In the genomic region with DNA sequence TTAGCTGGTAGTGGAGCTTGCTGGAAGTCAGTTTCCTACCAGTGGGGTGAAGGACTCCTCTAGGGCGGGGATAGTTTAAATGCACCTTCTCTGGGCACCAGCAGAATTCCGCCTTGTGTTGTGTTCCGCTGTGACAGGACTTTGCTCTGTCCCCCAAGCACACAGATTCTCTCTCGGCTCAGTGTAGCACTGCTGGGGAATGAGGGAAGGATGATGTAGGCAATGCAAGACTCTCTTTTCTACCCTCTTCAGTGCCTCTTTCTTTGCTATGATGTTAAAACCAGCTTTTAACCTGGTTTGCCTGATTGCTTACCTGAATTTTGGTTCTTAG, we compare ENCODE assay signal across 27 cellular contexts.
"Had no signal": no experiment of that assay in that cellular context is flagged by ENCODE, and none has a peak within 500 bp of the region (broad histone marks: within the 10 kb centered on the region; RNA-seq: fewer than 3 reads in every experiment).

No MANE protein-coding gene starts in this region.

- H3K27ac ChIP-seq: lower lobe of right lung, pancreas, prostate gland, suprapubic skin, thoracic aorta, tibial artery, uterus had no signal

- H3K27ac Mint-ChIP-seq: immature natural killer cell; naive thymus-derived CD8-positive, alpha-beta T cell; nephron; stimulated activated effector memory CD8-positive, alpha-beta T cell treated with anti-CD3 and anti-CD28 coated beads, Interleukin-12 subunit alpha, Interleukin-12 subunit beta, amount 100 ng/mL, for 72 hours; stimulated activated naive CD8-positive, alpha-beta T cell treated with anti-CD3 and anti-CD28 coated beads, Interleukin-15, Interleukin-2, amounts not matched to agents 100 ng/mL and 50 ng/mL, for 24 hours; type B pancreatic cell had no signal

- H3K4me1 ChIP-seq: lower lobe of right lung, pancreas, prostate gland, spleen, suprapubic skin, tibial artery, uterus had no signal

- FAIRE-seq: islet of Langerhans, kidney, pancreas, small intestine had no signal

- H3K9me3 Mint-ChIP-seq: naive thymus-derived CD8-positive, alpha-beta T cell; nephron; neural crest cell; stimulated activated naive CD8-positive, alpha-beta T cell treated with anti-CD3 and anti-CD28 coated beads, Interleukin-15, Interleukin-2, amounts not matched to agents 100 ng/mL and 50 ng/mL, for 24 hours; type B pancreatic cell had no signal

- H3K4me1 Mint-ChIP-seq: immature natural killer cell; naive thymus-derived CD8-positive, alpha-beta T cell; nephron; neural crest cell; stimulated activated effector memory CD8-positive, alpha-beta T cell treated with anti-CD3 and anti-CD28 coated beads, Interleukin-12 subunit alpha, Interleukin-12 subunit beta, amount 100 ng/mL, for 72 hours had no signal

- H3K4me3 ChIP-seq: lower lobe of right lung, pancreas, prostate gland, sigmoid colon, spleen, suprapubic skin, thoracic aorta, tibial artery, uterus had no signal

- H3K9me3 ChIP-seq: lower lobe of right lung, pancreas, prostate gland, sigmoid colon, spleen, suprapubic skin, thoracic aorta, tibial artery, uterus had no signal

- H3K36me3 ChIP-seq: lower lobe of right lung, pancreas, prostate gland, sigmoid colon, spleen, thoracic aorta, uterus had no signal

- H3K4me3 Mint-ChIP-seq: immature natural killer cell; naive thymus-derived CD8-positive, alpha-beta T cell; nephron; neural crest cell; stimulated activated effector memory CD8-positive, alpha-beta T cell treated with anti-CD3 and anti-CD28 coated beads, Interleukin-12 subunit alpha, Interleukin-12 subunit beta, amount 100 ng/mL, for 72 hours; stimulated activated naive CD8-positive, alpha-beta T cell treated with anti-CD3 and anti-CD28 coated beads, Interleukin-15, Interleukin-2, amounts not matched to agents 100 ng/mL and 50 ng/mL, for 24 hours; type B pancreatic cell had no signal

- H3K36me3 Mint-ChIP-seq: immature natural killer cell; naive thymus-derived CD8-positive, alpha-beta T cell; stimulated activated effector memory CD8-positive, alpha-beta T cell treated with anti-CD3 and anti-CD28 coated beads, Interleukin-12 subunit alpha, Interleukin-12 subunit beta, amount 100 ng/mL, for 72 hours; type B pancreatic cell had no signal

- H3K27me3 Mint-ChIP-seq: naive thymus-derived CD8-positive, alpha-beta T cell; stimulated activated naive CD8-positive, alpha-beta T cell treated with anti-CD3 and anti-CD28 coated beads, Interleukin-15, Interleukin-2, amounts not matched to agents 100 ng/mL and 50 ng/mL, for 24 hours; type B pancreatic cell had no signal

- H3K27me3 ChIP-seq: pancreas, sigmoid colon, spleen, suprapubic skin, tibial artery, uterus had no signal

- ATAC-seq: left ventricle myocardium superior; naive thymus-derived CD8-positive, alpha-beta T cell; stimulated activated effector memory CD8-positive, alpha-beta T cell treated with anti-CD3 and anti-CD28 coated beads, Interleukin-12 subunit alpha, Interleukin-12 subunit beta, amount 100 ng/mL, for 72 hours had no signal

- DNase-seq: hypothalamus; immature natural killer cell; kidney; left ventricle myocardium superior; mammary epithelial cell; naive thymus-derived CD8-positive, alpha-beta T cell; nucleus accumbens; pancreas; posterior cingulate gyrus; retina; small intestine; spleen; stimulated activated CD4-positive, alpha-beta T cell treated with anti-CD3 and anti-CD28 coated beads, Interleukin-4, amount 100 ng/mL, for 24 hours; stimulated activated naive CD4-positive, alpha-beta T cell; tibial artery; uterus had no signal
